Comparison of ENCODE assay signal across 8 cellular contexts in genomic region chr11:46278387-46279173, GRCh38. TPM values are rescaled to one million over a fixed set of nuclear protein-coding genes. Genes with fewer than 3 reads are reported as not detected.
A peak's percentile ranks its signal among the peaks of the same experiment; 100 is the strongest.
DNase-seq lines count a peak whose midpoint lies in the region; TF ChIP-seq lines count a peak whose summit lies in the region.

No MANE protein-coding gene starts in this region.

- H4K8ac ChIP-seq in H9 (replicated peaks; ENCODE audit: insufficient read length, low read depth, low read length) = no peak overlapping the region

- no TSS peak for BruUV-seq in PC-9 (replicated peaks; lab: Mats Ljungman, UMichigan)

- H3K4me1 ChIP-seq in ACC112 (ENCODE audit: control insufficient read depth, insufficient read depth, low read length, unreplicated experiment) (peaks cover 45% of the 10 kb centered on the region), H9 (ENCODE audit: insufficient read depth, low read length) (peaks cover 13% of the 10 kb centered on the region; the same call in 1 of the 2 replicates), rectal smooth muscle tissue (ENCODE audit: control insufficient read depth, insufficient read depth, low read length) (peaks cover 4% of the 10 kb centered on the region), PC-9 (replicated peaks; ENCODE audit: insufficient read depth) (peaks cover 21% of the 10 kb centered on the region)

- H3K18ac ChIP-seq in H9 (ENCODE audit: insufficient read length, low read depth, low read length) = no peak overlapping the region

- WGBS in H9 (ENCODE audit: extremely low coverage, insufficient read length, low lambda C conversion rate) = no CpG with 5 or more reads among the region's 24 CpGs

- H3K4me1 Mint-ChIP-seq in H9 (peaks cover 40 to 60% of the 10 kb centered on the region in 2 experiments), glutamatergic neuron (ENCODE audit: low read depth, unreplicated experiment) (peaks cover 21% of the 10 kb centered on the region)

- H3K23me2 ChIP-seq in H9 (ENCODE audit: insufficient read length, low read depth, low read length, poor library complexity, severe bottlenecking) = peaks cover 6% of the 10 kb centered on the region

- H3K4ac ChIP-seq in H9 (ENCODE audit: low read depth, low read length) = no peak overlapping the region

- no peaks in the 10 kb centered on the region for H3K9me3 ChIP-seq in H9 (ENCODE audit: control insufficient read depth, low read depth, low read length)
- H3K9me3 ChIP-seq in PC-9 (ENCODE audit: insufficient read depth, low read depth) = no peaks in the 10 kb centered on the region

- H3K27ac ChIP-seq in ACC112 (ENCODE audit: low read depth, low read length) (peak overlapping the region; percentile 84), H9 (ENCODE audit: insufficient read length, low read depth, low read length) (no peak overlapping the region), rectal smooth muscle tissue (ENCODE audit: low read depth, low read length) (peak overlapping the region; percentile 38), PC-9 (no peak overlapping the region)

- no peak overlapping the region for H3K14ac ChIP-seq in H9 (ENCODE audit: insufficient read depth, low read length)

- DNase-seq in H9 (peak; percentile 75), glutamatergic neuron (peak; percentile 76), UCSD-AML1 (lab: John Stamatoyannopoulos, UW; ENCODE audit: unreplicated experiment) (no peak), NCI-H446 (lab: John Stamatoyannopoulos, UW) (no peak), PC-9 (no peak)
- DNase-seq in activated CD8-positive, alpha-beta memory T cell treated with anti-CD3 and anti-CD28 coated beads, Interleukin-2, amount 50 U/mL, for 48 hours = peak; percentile 75

- H3K27ac Mint-ChIP-seq in H9 = peak overlapping the region in 2 of 3 experiments; percentile 72 to 83; a peak in 3 of 7 replicates
- no peak overlapping the region for H3K27ac Mint-ChIP-seq in glutamatergic neuron (ENCODE audit: unreplicated experiment)

- H2AFZ ChIP-seq in ACC112 (ENCODE audit: low read length, unreplicated experiment) = peak overlapping the region; percentile 64
- H2AFZ ChIP-seq in H9 (ENCODE audit: low read length) = no peak overlapping the region
- H2AFZ ChIP-seq in PC-9 = no peak overlapping the region

- H3K9me2 ChIP-seq in PC-9 (ENCODE audit: insufficient read depth) = no peaks in the 10 kb centered on the region

- H3F3A ChIP-seq in PC-9 (ENCODE audit: insufficient read depth, low read depth) = peaks cover 7% of the 10 kb centered on the region

- H2AK5ac ChIP-seq in H9 (ENCODE audit: insufficient read length, low read length) = no peak overlapping the region

- H3K79me1 ChIP-seq in H9 (ENCODE audit: insufficient read depth, low read depth, low read length, poor library complexity, severe bottlenecking) = no peaks in the 10 kb centered on the region

- H3T11ph ChIP-seq in H9 (ENCODE audit: low read length) = no peak overlapping the region

- no peak overlapping the region for H4K91ac ChIP-seq in H9 (ENCODE audit: insufficient read length, low read depth, low read length)

- no peak overlapping the region for H2BK15ac ChIP-seq in H9 (ENCODE audit: low read depth, low read length)

- H4K5ac ChIP-seq in H9 (ENCODE audit: insufficient read length, low read depth, low read length) = no peak overlapping the region

- H2BK12ac ChIP-seq in H9 (ENCODE audit: insufficient read length, low read depth, low read length) = no peak overlapping the region

- H3K9me3 Mint-ChIP-seq in H9 (no peaks in the 10 kb centered on the region), glutamatergic neuron (ENCODE audit: unreplicated experiment) (peaks cover 1% of the 10 kb centered on the region)

- H3K27me3 Mint-ChIP-seq in H9 (ENCODE audit: low read depth) (peaks cover 11% of the 10 kb centered on the region), glutamatergic neuron (ENCODE audit: unreplicated experiment) (peaks cover 9% of the 10 kb centered on the region)

- H3K27me3 ChIP-seq in ACC112 (ENCODE audit: insufficient read depth, low read length) (no peaks in the 10 kb centered on the region), H9 (ENCODE audit: insufficient read depth, low read length) (no peaks in the 10 kb centered on the region), rectal smooth muscle tissue (ENCODE audit: control insufficient read depth, insufficient read depth, low read length) (peaks cover 6% of the 10 kb centered on the region), PC-9 (ENCODE audit: insufficient read depth, low read depth) (0 out of 2 replicates have a peak, but pooled peaks cover 3% of the 10 kb centered on the region)

- no peak overlapping the region for H2BK5ac ChIP-seq in H9 (ENCODE audit: insufficient read length, low read length)

- H3K79me2 ChIP-seq in ACC112 (ENCODE audit: control insufficient read depth, insufficient read depth, low read length, unreplicated experiment) = peaks cover 56% of the 10 kb centered on the region
- H3K79me2 ChIP-seq in H9 (ENCODE audit: insufficient read depth, low read length) = no peaks in the 10 kb centered on the region
- no peaks in the 10 kb centered on the region for H3K79me2 ChIP-seq in PC-9 (ENCODE audit: low read depth)

- H3K9ac ChIP-seq in H9 (ENCODE audit: extremely low read depth, insufficient read length, low read length) = no peak overlapping the region
- H3K9ac ChIP-seq in rectal smooth muscle tissue (ENCODE audit: low read length) = peak overlapping the region; percentile 45

- intact Hi-C loops in PC-9 (cut with micrococcal nuclease; ENCODE audit: unreplicated experiment) = no loop called here

- CTCF ChIA-PET in PC-9 (lab: Charles Lee) = interaction anchor here (2.1 kb wide), 1 partner anchor 16 kb away, joined by 38 read pairs; no protein-coding TSS in a partner anchor

- H3K36me3 ChIP-seq in ACC112 (ENCODE audit: insufficient read depth, low read length) = no peaks in the 10 kb centered on the region
- no peaks in the 10 kb centered on the region for H3K36me3 ChIP-seq in rectal smooth muscle tissue (ENCODE audit: control insufficient read depth, insufficient read depth, low read length)
- no peaks in the 10 kb centered on the region for H3K36me3 ChIP-seq in PC-9 (ENCODE audit: low read depth)

- H2BK120ac ChIP-seq in H9 (ENCODE audit: low read depth, low read length, poor library complexity, severe bottlenecking) = no peak overlapping the region

- no peak overlapping the region for H2BK20ac ChIP-seq in H9 (ENCODE audit: low read depth, low read length, poor library complexity, severe bottlenecking)

- H3K56ac ChIP-seq in H9 (ENCODE audit: insufficient read length, low read depth, low read length) = no peak overlapping the region

- H3K36me3 Mint-ChIP-seq in H9 (ENCODE audit: insufficient read depth in 1 of 3, low read depth in 3 of 3) (no peaks in the 10 kb centered on the region; a peak in 1 of 7 replicates), glutamatergic neuron (ENCODE audit: unreplicated experiment) (no peaks in the 10 kb centered on the region)

- peak; percentile 83 for TF ChIP-seq CTCF in H9 (conservative IDR thresholded peaks at IDR 0.05)
- TF ChIP-seq CTCF in glutamatergic neuron (IDR thresholded peaks at IDR 0.05; ENCODE audit: partially characterized antibody, unreplicated experiment) = peak; percentile 54
- no peak for TF ChIP-seq CTCF in PC-9 (conservative IDR thresholded peaks at IDR 0.05)

- peak overlapping the region; percentile 72 to 89 for H3K4me3 Mint-ChIP-seq in H9
- H3K4me3 Mint-ChIP-seq in glutamatergic neuron (ENCODE audit: unreplicated experiment) = peak overlapping the region; percentile 84

- H4K20me1 ChIP-seq in H9 (ENCODE audit: control insufficient read depth, insufficient read depth, insufficient read length) (no peaks in the 10 kb centered on the region), PC-9 (ENCODE audit: insufficient read depth) (no peaks in the 10 kb centered on the region)

- no peak overlapping the region for H3K23ac ChIP-seq in H9 (ENCODE audit: insufficient read length, low read depth, low read length)

- H3K4me3 ChIP-seq in ACC112 (ENCODE audit: low read depth, low read length) (peak overlapping the region; percentile 97), rectal smooth muscle tissue (ENCODE audit: low read length) (peak overlapping the region; percentile 70), PC-9 (no peak overlapping the region)

- H3K4me2 ChIP-seq in H9 (ENCODE audit: insufficient read depth, insufficient read length, low read length) (peak overlapping the region; percentile 90), PC-9 (no peak overlapping the region)

- POLR2A ChIA-PET in PC-9 (lab: Charles Lee; ENCODE audit: unreplicated experiment) = no interaction called here

RNA-seq across cellular contexts. Expression of gene CREB3L1, which starts 1.1 kb away (rescaled TPM):
- total RNA-seq in H9 (2021) = 2.6 and 3.3 TPM in 2 replicates
- total RNA-seq in glutamatergic neuron (ENCODE audit: unreplicated experiment) = 6.1 TPM
- 1.3 and 3.1 TPM in 2 replicates for total RNA-seq in PC-9 (2021)

Comparison
In these comparisons a context has a peak if more than half of its experiments do, and no peak if none do; other contexts are left out.
1. H3K27ac ChIP-seq: peak in ACC112 (single experiment) and rectal smooth muscle tissue (single experiment); none in H9 (single experiment) and PC-9 (single experiment).
2. DNase-seq: peak in H9 (single experiment), activated CD8-positive, alpha-beta memory T cell treated with anti-CD3 and anti-CD28 coated beads, Interleukin-2, amount 50 U/mL, for 48 hours (single experiment) and glutamatergic neuron (single experiment); none in UCSD-AML1 (single experiment), NCI-H446 (0 of 2) and PC-9 (0 of 2).